In genomic region chr4:174069848-174070330, GRCh38 we compare ENCODE assay signal across 1 cellular context.
A peak's percentile ranks its signal among the peaks of the same experiment; 100 is the strongest.
TF ChIP-seq lines count a peak whose summit lies in the region.

No MANE protein-coding gene starts in this region.

TF ChIP-seq in SK-N-SH treated with all-trans-retinoic acid at 6 μM for 48 hours, 23 proteins besides CTCF, POLR2A, EP300 and RAD21 (continued from another document):
- 0 out of 2 replicates have a peak, but pooled peaks have one; percentile 93 for TF ChIP-seq POU6F1 (CRISPR knock-in tag; IDR thresholded peaks at IDR 0.05; ENCODE audit: borderline replicate concordance, low read depth)
- TF ChIP-seq GLIS3 (CRISPR knock-in tag; IDR thresholded peaks at IDR 0.05), result peak; percentile 99
- TF ChIP-seq ZNF70 (CRISPR knock-in tag; IDR thresholded peaks at IDR 0.05), result peak; percentile 75
- peak; percentile 99 for TF ChIP-seq ISL1 (CRISPR knock-in tag; IDR thresholded peaks at IDR 0.05)
- TF ChIP-seq ZFP30 (CRISPR knock-in tag; IDR thresholded peaks at IDR 0.05), result peak; percentile 62
- peak; percentile 80 for TF ChIP-seq BACH2 (CRISPR knock-in tag; IDR thresholded peaks at IDR 0.05; ENCODE audit: borderline replicate concordance)
